9 cellular contexts compared by ENCODE assay signal in the genomic region with DNA sequence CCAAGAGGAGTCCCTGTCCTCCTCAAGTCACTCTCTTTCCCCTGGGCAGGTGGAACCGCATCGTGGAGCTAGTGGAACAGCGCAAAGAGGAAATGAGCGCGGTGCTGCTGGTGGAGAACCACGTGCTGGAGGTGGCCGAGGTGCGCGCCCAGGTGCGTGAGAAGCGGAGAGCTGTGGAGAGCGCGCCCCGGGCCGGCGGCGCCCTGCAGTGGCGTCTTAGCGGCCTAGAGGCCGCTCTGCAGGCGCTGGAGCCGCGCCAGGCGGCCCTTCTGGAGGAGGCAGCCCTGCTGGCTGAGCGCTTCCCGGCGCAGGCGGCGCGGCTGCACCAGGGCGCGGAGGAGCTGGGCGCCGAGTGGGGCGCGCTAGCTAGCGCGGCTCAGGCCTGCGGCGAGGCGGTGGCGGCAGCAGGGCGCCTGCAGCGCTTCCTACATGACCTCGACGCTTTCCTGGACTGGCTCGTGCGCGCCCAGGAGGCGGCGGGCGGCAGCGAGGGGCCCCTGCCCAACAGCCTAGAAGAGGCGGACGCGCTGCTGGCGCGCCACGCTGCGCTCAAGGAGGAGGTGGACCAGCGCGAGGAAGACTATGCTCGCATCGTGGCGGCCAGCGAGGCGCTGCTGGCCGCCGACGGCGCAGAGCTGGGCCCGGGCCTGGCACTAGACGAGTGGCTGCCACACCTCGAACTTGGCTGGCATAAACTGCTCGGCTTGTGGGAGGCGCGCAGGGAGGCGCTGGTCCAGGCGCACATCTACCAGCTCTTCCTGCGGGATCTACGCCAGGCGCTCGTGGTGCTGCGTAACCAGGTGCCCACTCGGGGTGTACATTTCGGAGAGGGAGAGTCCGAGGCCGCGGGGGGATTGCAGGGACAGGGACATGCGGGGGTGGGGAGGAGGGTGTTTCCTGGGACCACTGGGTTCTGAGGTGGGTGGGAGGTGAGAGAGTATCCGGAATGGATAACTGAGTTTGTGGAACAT. TPM values are rescaled to one million over a fixed set of nuclear protein-coding genes. Genes with fewer than 3 reads are reported as not detected.
DNase-seq lines count a peak whose midpoint lies in the region; ATAC-seq and TF ChIP-seq lines count a peak whose summit lies in the region.
"Had no signal": no experiment of that assay in that cellular context is flagged by ENCODE, and none has a peak within 500 bp of the region (broad histone marks: within the 10 kb centered on the region; RNA-seq: fewer than 3 reads in every experiment).

No MANE protein-coding gene starts in this region.

- H3K9ac ChIP-seq in colonic mucosa (ENCODE audit: low read depth in 2 of 2, low read length in 2 of 2) = no peak overlapping the region

- TF ChIP-seq CTCF in colonic mucosa (IDR thresholded peaks at IDR 0.05) = no peak
- TF ChIP-seq CTCF in HFFc6 (IDR thresholded peaks at IDR 0.05) = no peak

- H3K9me3 ChIP-seq in colonic mucosa = no peaks in the 10 kb centered on the region
- peaks cover 4% of the 10 kb centered on the region for H3K9me3 ChIP-seq in mesodermal cell (ENCODE audit: control insufficient read depth, low read length)

- intact Hi-C loops in colonic mucosa (cut with DNase I) = loop anchor here (10.0 kb wide), 1 partner anchor 215 kb away; no protein-coding TSS in a partner anchor

- H3K36me3 Mint-ChIP-seq in HFFc6 (ENCODE audit: low read depth) = no peaks in the 10 kb centered on the region

- 21 to 23% methylated on average over 83 to 91 of the region's 91 CpGs for WGBS in mesodermal cell (ENCODE audit: insufficient coverage in 2 of 2), 2 experiments

- no peaks in the 10 kb centered on the region for H3K36me3 ChIP-seq in colonic mucosa
- H3K36me3 ChIP-seq in mesodermal cell (ENCODE audit: control insufficient read depth, insufficient read depth, low read length) = no peaks in the 10 kb centered on the region

- peaks cover 31% of the 10 kb centered on the region for H3K27me3 Mint-ChIP-seq in HFFc6 (ENCODE audit: insufficient read depth)

- no peak for TF ChIP-seq EP300 in Ishikawa (IDR thresholded peaks at IDR 0.05; ENCODE audit: borderline replicate concordance)

- ATAC-seq in HG03095 (IDR thresholded peaks at IDR 0.05; ENCODE audit: unreplicated experiment) = no peak

- H3K27ac Mint-ChIP-seq in HFFc6 = no peak overlapping the region

- no peak overlapping the region for H3K4me3 Mint-ChIP-seq in HFFc6

- H3K27ac ChIP-seq in colonic mucosa = no peak overlapping the region
- no peak overlapping the region for H3K27ac ChIP-seq in mesodermal cell (ENCODE audit: low read depth, low read length, severe bottlenecking)

- H3K4me1 ChIP-seq in colonic mucosa (no peaks in the 10 kb centered on the region), mesodermal cell (ENCODE audit: control insufficient read depth, insufficient read depth, low read length, poor library complexity, severe bottlenecking) (no peaks in the 10 kb centered on the region)

- TF ChIP-seq RAD21 in Ishikawa (IDR thresholded peaks at IDR 0.05; ENCODE audit: low read depth) = no peak

- H3K4me1 Mint-ChIP-seq in HFFc6 (ENCODE audit: low read depth) = no peaks in the 10 kb centered on the region

- no peak overlapping the region for H3K4me3 ChIP-seq in colonic mucosa
- peak overlapping the region; percentile 5 for H3K4me3 ChIP-seq in mesodermal cell (ENCODE audit: extremely low read depth, insufficient read depth, low read length, poor library complexity, severe bottlenecking)

- peaks cover 6% of the 10 kb centered on the region for H3K27me3 ChIP-seq in colonic mucosa

- H3K9me3 Mint-ChIP-seq in HFFc6 = no peaks in the 10 kb centered on the region

- DNase-seq in EL (peak; percentile 49), colonic mucosa (peak; percentile 27), cerebellar cortex (ENCODE audit: low spot score) (no peak), HFFc6 (no peak)
- DNase-seq: activated effector memory CD4-positive, alpha-beta T cell treated with Interleukin-2 at 50 U/mL for 16 hours; nucleus accumbens had no signal

TF ChIP-seq in Ishikawa, 13 proteins besides CTCF, POLR2A, EP300 and RAD21:
- TF ChIP-seq FOXM1 (IDR thresholded peaks at IDR 0.05; ENCODE audit: borderline replicate concordance, low read depth) (no peak), TCF12 (IDR thresholded peaks at IDR 0.05; ENCODE audit: low read depth) (no peak; the same call in 1 of the 2 replicates), NFIC (IDR thresholded peaks at IDR 0.05) (peak; percentile 41; the same call in 1 of the 2 replicates), ZBTB7A (IDR thresholded peaks at IDR 0.05; ENCODE audit: low read depth) (no peak), TAF1 (IDR thresholded peaks at IDR 0.05; ENCODE audit: low read depth) (no peak)
- TF ChIP-seq, protein P1, sequence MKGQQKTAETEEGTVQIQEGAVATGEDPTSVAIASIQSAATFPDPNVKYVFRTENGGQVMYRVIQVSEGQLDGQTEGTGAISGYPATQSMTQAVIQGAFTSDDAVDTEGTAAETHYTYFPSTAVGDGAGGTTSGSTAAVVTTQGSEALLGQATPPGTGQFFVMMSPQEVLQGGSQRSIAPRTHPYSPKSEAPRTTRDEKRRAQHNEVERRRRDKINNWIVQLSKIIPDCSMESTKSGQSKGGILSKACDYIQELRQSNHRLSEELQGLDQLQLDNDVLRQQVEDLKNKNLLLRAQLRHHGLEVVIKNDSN (IDR thresholded peaks at IDR 0.05) = peak; percentile 38; the same call in 1 of the 2 replicates
- TF ChIP-seq, protein P2, sequence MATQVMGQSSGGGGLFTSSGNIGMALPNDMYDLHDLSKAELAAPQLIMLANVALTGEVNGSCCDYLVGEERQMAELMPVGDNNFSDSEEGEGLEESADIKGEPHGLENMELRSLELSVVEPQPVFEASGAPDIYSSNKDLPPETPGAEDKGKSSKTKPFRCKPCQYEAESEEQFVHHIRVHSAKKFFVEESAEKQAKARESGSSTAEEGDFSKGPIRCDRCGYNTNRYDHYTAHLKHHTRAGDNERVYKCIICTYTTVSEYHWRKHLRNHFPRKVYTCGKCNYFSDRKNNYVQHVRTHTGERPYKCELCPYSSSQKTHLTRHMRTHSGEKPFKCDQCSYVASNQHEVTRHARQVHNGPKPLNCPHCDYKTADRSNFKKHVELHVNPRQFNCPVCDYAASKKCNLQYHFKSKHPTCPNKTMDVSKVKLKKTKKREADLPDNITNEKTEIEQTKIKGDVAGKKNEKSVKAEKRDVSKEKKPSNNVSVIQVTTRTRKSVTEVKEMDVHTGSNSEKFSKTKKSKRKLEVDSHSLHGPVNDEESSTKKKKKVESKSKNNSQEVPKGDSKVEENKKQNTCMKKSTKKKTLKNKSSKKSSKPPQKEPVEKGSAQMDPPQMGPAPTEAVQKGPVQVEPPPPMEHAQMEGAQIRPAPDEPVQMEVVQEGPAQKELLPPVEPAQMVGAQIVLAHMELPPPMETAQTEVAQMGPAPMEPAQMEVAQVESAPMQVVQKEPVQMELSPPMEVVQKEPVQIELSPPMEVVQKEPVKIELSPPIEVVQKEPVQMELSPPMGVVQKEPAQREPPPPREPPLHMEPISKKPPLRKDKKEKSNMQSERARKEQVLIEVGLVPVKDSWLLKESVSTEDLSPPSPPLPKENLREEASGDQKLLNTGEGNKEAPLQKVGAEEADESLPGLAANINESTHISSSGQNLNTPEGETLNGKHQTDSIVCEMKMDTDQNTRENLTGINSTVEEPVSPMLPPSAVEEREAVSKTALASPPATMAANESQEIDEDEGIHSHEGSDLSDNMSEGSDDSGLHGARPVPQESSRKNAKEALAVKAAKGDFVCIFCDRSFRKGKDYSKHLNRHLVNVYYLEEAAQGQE (IDR thresholded peaks at IDR 0.05; ENCODE audit: low read depth) = no peak
- TF ChIP-seq, protein P3, sequence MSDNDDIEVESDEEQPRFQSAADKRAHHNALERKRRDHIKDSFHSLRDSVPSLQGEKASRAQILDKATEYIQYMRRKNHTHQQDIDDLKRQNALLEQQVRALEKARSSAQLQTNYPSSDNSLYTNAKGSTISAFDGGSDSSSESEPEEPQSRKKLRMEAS (IDR thresholded peaks at IDR 0.05) = peak; percentile 89

RNA-seq across cellular contexts. Expression of a gene that starts 52.8 kb away (rescaled TPM):
- under 1 TPM; 0.29 to 0.74 TPM for total RNA-seq in colonic mucosa
- polyA plus RNA-seq in mesodermal cell (2013, experiment 1 of 2) = 1.4 TPM
- 0.61 TPM for polyA plus RNA-seq in mesodermal cell (2013, experiment 2 of 2)
- total RNA-seq in HFFc6 (2021; fragmentation: NEBNext Ultra II Directional; extraction: Animal tissue kit (Norgen Biotek cat#: 25700)) = under 1 TPM; 0.17 to 0.96 (median 0.54) TPM

RNA-seq across cellular contexts. Expression of a gene that starts 54.1 kb away (rescaled TPM):
- total RNA-seq in colonic mucosa = 10 to 100 TPM; 76.5 to 94.9 TPM
- 27.1 TPM for polyA plus RNA-seq in mesodermal cell (2013, experiment 1 of 2)
- 24.0 TPM for polyA plus RNA-seq in mesodermal cell (2013, experiment 2 of 2)
- 10 to 100 TPM; 35.3 to 55.7 (median 52.5) TPM for total RNA-seq in HFFc6 (2021; fragmentation: NEBNext Ultra II Directional; extraction: Animal tissue kit (Norgen Biotek cat#: 25700))

RNA-seq across cellular contexts. Expression of a gene that starts 57.0 kb away (rescaled TPM):
- total RNA-seq in colonic mucosa = 10 to 100 TPM; 53.6 to 87.8 TPM
- polyA plus RNA-seq in mesodermal cell (2013, experiment 1 of 2) = 92.0 TPM
- 81.3 TPM for polyA plus RNA-seq in mesodermal cell (2013, experiment 2 of 2)
- 10 to 100 TPM; 58.5 to 95.2 (median 83.0) TPM for total RNA-seq in HFFc6 (2021; fragmentation: NEBNext Ultra II Directional; extraction: Animal tissue kit (Norgen Biotek cat#: 25700))

Comparison
In these comparisons a context has a peak if more than half of its experiments do, and no peak if none do; other contexts are left out.
1. DNase-seq: peak in EL (single experiment) and colonic mucosa (single experiment); none in cerebellar cortex (single experiment) and HFFc6 (single experiment).